29 cellular contexts compared by ENCODE assay signal in the genomic region with DNA sequence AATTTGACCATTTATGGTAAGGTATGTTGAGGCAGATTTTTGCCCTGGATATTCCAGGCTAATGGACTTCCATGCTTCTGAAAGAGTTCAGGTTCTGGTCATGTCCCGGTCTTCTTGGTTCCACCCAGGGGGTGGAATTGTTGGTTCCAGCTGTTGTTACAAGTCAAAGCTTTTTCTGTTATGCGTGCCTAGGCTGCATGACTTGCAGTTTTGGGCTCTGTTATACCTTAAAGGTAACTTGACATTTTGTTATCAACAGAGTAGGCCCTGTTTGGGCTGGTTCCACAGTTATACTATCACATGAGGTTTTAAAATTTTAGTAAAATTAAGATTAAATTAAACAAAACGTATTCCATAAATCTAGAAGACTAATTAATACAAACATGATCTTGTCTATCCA.
"Had no signal": no experiment of that assay in that cellular context is flagged by ENCODE, and none has a peak within 500 bp of the region (broad histone marks: within the 10 kb centered on the region; RNA-seq: fewer than 3 reads in every experiment).

No MANE protein-coding gene starts in this region.

- H3K36me3 Mint-ChIP-seq: naive thymus-derived CD4-positive, alpha-beta T cell; neural progenitor cell had no signal

- H2AFZ ChIP-seq: neural progenitor cell, parathyroid adenoma had no signal

- FAIRE-seq: islet of Langerhans had no signal

- H3K27ac Mint-ChIP-seq: naive thymus-derived CD4-positive, alpha-beta T cell; nephron; neural progenitor cell; progenitor cell of endocrine pancreas; stimulated activated naive CD8-positive, alpha-beta T cell treated with anti-CD3 and anti-CD28 coated beads, Interleukin-15, amount 100 ng/mL, for 72 hours had no signal

- H3K9me3 ChIP-seq: gastrocnemius medialis, left lung, thyroid gland, vagina had no signal

- H3K79me2 ChIP-seq: parathyroid adenoma had no signal

- H3K4me1 Mint-ChIP-seq: naive thymus-derived CD4-positive, alpha-beta T cell; stimulated activated naive CD8-positive, alpha-beta T cell treated with anti-CD3 and anti-CD28 coated beads, Interleukin-15, amount 100 ng/mL, for 72 hours had no signal

- H3K36me3 ChIP-seq: gastrocnemius medialis, left lung, neural progenitor cell, thyroid gland, vagina had no signal

- H3K27ac ChIP-seq: dorsolateral prefrontal cortex, epithelial cell of prostate, gastrocnemius medialis, left lung, neural progenitor cell, parathyroid adenoma, thyroid gland, vagina had no signal

- H3K4me2 ChIP-seq: neural progenitor cell, smooth muscle cell had no signal

- H3K9ac ChIP-seq: neural progenitor cell, parathyroid adenoma had no signal

- H3K27me3 ChIP-seq: dorsolateral prefrontal cortex, gastrocnemius medialis, left lung, neural progenitor cell, thyroid gland, vagina had no signal

- ATAC-seq: esophagus mucosa; gastrocnemius medialis; left cardiac atrium; left lung; naive thymus-derived CD4-positive, alpha-beta T cell; sciatic nerve; stimulated activated naive CD8-positive, alpha-beta T cell treated with anti-CD3 and anti-CD28 coated beads, Interleukin-15, amount 100 ng/mL, for 72 hours had no signal

- H3K4me3 Mint-ChIP-seq: naive thymus-derived CD4-positive, alpha-beta T cell; nephron; neural progenitor cell; stimulated activated naive CD8-positive, alpha-beta T cell treated with anti-CD3 and anti-CD28 coated beads, Interleukin-15, amount 100 ng/mL, for 72 hours had no signal

- H3K4me1 ChIP-seq: gastrocnemius medialis, left lung, neural progenitor cell, parathyroid adenoma, thyroid gland, vagina had no signal

- DNase-seq: cortex of kidney; dorsolateral prefrontal cortex; effector CD4-positive, alpha-beta T cell; foreskin fibroblast; gastrocnemius medialis; head of caudate nucleus; left cardiac atrium; left lung; mesenchymal stem cell; midbrain; naive thymus-derived CD4-positive, alpha-beta T cell; stimulated activated CD4-positive, alpha-beta T cell treated with anti-CD3 and anti-CD28 coated beads, Interleukin-12 subunit alpha, Interleukin-12 subunit beta, amount 100 ng/mL, for 4 hours; stimulated activated CD4-positive, alpha-beta T cell treated with anti-CD3 and anti-CD28 coated beads, Interleukin-1b, Interleukin-23, amount 100 ng/mL, for 48 hours; stimulated activated CD4-positive, alpha-beta T cell treated with anti-CD3 and anti-CD28 coated beads, Interleukin-4, amount 100 ng/mL, for 1 hour; stimulated activated CD8-positive, alpha-beta memory T cell treated with anti-CD3 and anti-CD28 coated beads, Interleukin-4, amount 100 ng/mL, for 48 hours; stimulated activated naive CD4-positive, alpha-beta T cell; stimulated activated naive CD8-positive, alpha-beta T cell treated with anti-CD3 and anti-CD28 coated beads, Interleukin-15, amount 100 ng/mL, for 72 hours; thyroid gland; trophoblast cell had no signal

- H3K27me3 Mint-ChIP-seq: progenitor cell of endocrine pancreas had no signal

- H3K9me3 Mint-ChIP-seq: naive thymus-derived CD4-positive, alpha-beta T cell; nephron; neural progenitor cell; stimulated activated naive CD8-positive, alpha-beta T cell treated with anti-CD3 and anti-CD28 coated beads, Interleukin-15, amount 100 ng/mL, for 72 hours had no signal

- H3K4me3 ChIP-seq: dorsolateral prefrontal cortex, gastrocnemius medialis, left lung, neural progenitor cell, smooth muscle cell, thyroid gland, vagina had no signal
